In genomic region chr16:78094166-78094565, GRCh38 we compare ENCODE assay signal across 19 cellular contexts. TPM values are rescaled to one million over a fixed set of nuclear protein-coding genes. Genes with fewer than 3 reads are reported as not detected.
DNase-seq lines count a peak whose midpoint lies in the region; FAIRE-seq and TF ChIP-seq lines count a peak whose summit lies in the region.
"Had no signal": no experiment of that assay in that cellular context is flagged by ENCODE, and none has a peak within 500 bp of the region (broad histone marks: within the 10 kb centered on the region; RNA-seq: fewer than 3 reads in every experiment).

No MANE protein-coding gene starts in this region.

- no peak overlapping the region for H2AK5ac ChIP-seq in H1 (ENCODE audit: low read depth, low read length)

- no peaks in the 10 kb centered on the region for H3K4me1 ChIP-seq in H1 (replicated peaks in 1 of 4; ENCODE audit: control insufficient read depth in 3 of 4, insufficient read depth in 4 of 4, low read length in 3 of 4)

- no peak for FAIRE-seq in H1 (lab: Jason Lieb, UNC)
- FAIRE-seq: K562 had no signal

- H4K5ac ChIP-seq in H1 (ENCODE audit: insufficient read length, low read depth, low read length) = no peak overlapping the region

- no peak overlapping the region for H2BK12ac ChIP-seq in H1 (ENCODE audit: low read depth, low read length)

- H3K9ac ChIP-seq in H1 (replicated peaks in 1 of 4; ENCODE audit: extremely low read depth in 1 of 4, low read depth in 3 of 4, low read length in 3 of 4) = no peak overlapping the region

- no peak overlapping the region for H4K91ac ChIP-seq in H1 (replicated peaks; ENCODE audit: insufficient read length, low read length)

- H3K27me3 ChIP-seq in H1 (replicated peaks in 1 of 4; ENCODE audit: control insufficient read depth in 3 of 4, extremely low read depth in 1 of 4, insufficient read depth in 3 of 4, low read length in 3 of 4) = peaks cover 0 to 11% (median 2%) of the 10 kb centered on the region in 4 experiments; a peak in 4 of 7 replicates

- DNase-seq in NOMO-1 treated with DMSO at 0.1 percent for 48 hours (lab: John Stamatoyannopoulos, UW; ENCODE audit: unreplicated experiment) (peak; percentile 3), NOMO-1 treated with dmso at 0.1 percent for 144 hours (lab: John Stamatoyannopoulos, UW; ENCODE audit: unreplicated experiment) (no peak), NCI-H748 (lab: John Stamatoyannopoulos, UW; ENCODE audit: unreplicated experiment) (peak; percentile 42), H1 (ENCODE audit: low read depth in 1 of 2, low spot score in 2 of 2) (no peak), type B pancreatic cell (ENCODE audit: extremely low spot score, unreplicated experiment) (no peak), NCI-H1436 treated with DMSO at 0.1 percent for 48 hours (lab: John Stamatoyannopoulos, UW) (no peak), superior temporal gyrus (ENCODE audit: extremely low spot score) (no peak), GOT3 (lab: John Stamatoyannopoulos, UW) (no peak)
- DNase-seq: activated CD8-positive, alpha-beta memory T cell treated with anti-CD3 and anti-CD28 coated beads, Interleukin-2, amount 50 U/mL, for 48 hours; activated naive CD4-positive, alpha-beta T cell treated with anti-CD3 and anti-CD28 coated beads, Interleukin-2, amount 10 ng/mL, durations not matched to agents 7 days and 5 days; DMS153; effector CD8-positive, alpha-beta T cell; H7; immature natural killer cell; NCI-H2081; stimulated activated naive CD4-positive, alpha-beta T cell treated with Interleukin-2 at 50 U/mL for 16 hours; T-cell had no signal

- H2BK15ac ChIP-seq in H1 (ENCODE audit: low read length) = no peak overlapping the region

- WGBS in H1 (ENCODE audit: extremely low coverage in 1 of 2, insufficient coverage in 1 of 2, insufficient read length in 1 of 2, insufficient replicate concordance in 2 of 2, low coverage in 1 of 2, low lambda C conversion rate in 2 of 2, missing lambda C conversion rate in 1 of 2), 2 experiments = 79% methylated on average over 3 of the region's 3 CpGs; no CpG with 5 or more reads in 1 of the 2 experiments

- peak in 2 of 3 experiments; percentile 31 to 41; a peak in 2 of 4 replicates for TF ChIP-seq CTCF in H1 (IDR thresholded peaks at IDR 0.05; ENCODE audit: control extremely low read depth in 1 of 3, insufficient read depth in 1 of 3, low read depth in 1 of 3, low read length in 3 of 3)
- peak; percentile 52 for TF ChIP-seq CTCF in type B pancreatic cell (conservative IDR thresholded peaks at IDR 0.05)

- H3K23ac ChIP-seq in H1 (ENCODE audit: insufficient read length) = no peak overlapping the region

- H4K20me1 ChIP-seq in H1 (replicated peaks in 1 of 2; ENCODE audit: control insufficient read depth in 1 of 2, insufficient read depth in 2 of 2, low read length in 2 of 2) = no peaks in the 10 kb centered on the region

- no peak overlapping the region for H3K4me3 Mint-ChIP-seq in type B pancreatic cell
- H3K4me3 Mint-ChIP-seq: activated naive CD4-positive, alpha-beta T cell treated with anti-CD3 and anti-CD28 coated beads, Interleukin-2, amount 10 ng/mL, durations not matched to agents 7 days and 5 days; immature natural killer cell; T-cell had no signal

- TF ChIP-seq EP300 in H1 (IDR thresholded peaks at IDR 0.05; ENCODE audit: borderline replicate concordance in 1 of 2, low read depth in 2 of 2, low read length in 2 of 2) = no peak

- peaks cover 6% of the 10 kb centered on the region for H3K4me1 Mint-ChIP-seq in type B pancreatic cell (ENCODE audit: unreplicated experiment)

- H3K27ac Mint-ChIP-seq in type B pancreatic cell = no peak overlapping the region
- H3K27ac Mint-ChIP-seq: activated naive CD4-positive, alpha-beta T cell treated with anti-CD3 and anti-CD28 coated beads, Interleukin-2, amount 10 ng/mL, durations not matched to agents 7 days and 5 days; immature natural killer cell; T-cell had no signal

- no peak overlapping the region for H2BK120ac ChIP-seq in H1 (replicated peaks; ENCODE audit: low read depth, low read length)

- H2BK20ac ChIP-seq in H1 (ENCODE audit: low read length) = no peak overlapping the region

- no peaks in the 10 kb centered on the region for H3K79me2 ChIP-seq in H1 (ENCODE audit: control insufficient read depth in 1 of 2, insufficient read depth in 2 of 2, low read length in 2 of 2)

- H3K9me3 Mint-ChIP-seq in type B pancreatic cell = no peaks in the 10 kb centered on the region
- H3K9me3 Mint-ChIP-seq: activated naive CD4-positive, alpha-beta T cell treated with anti-CD3 and anti-CD28 coated beads, Interleukin-2, amount 10 ng/mL, durations not matched to agents 7 days and 5 days; T-cell had no signal

- no peak for TF ChIP-seq POLR2A in H1 (IDR thresholded peaks at IDR 0.05; ENCODE audit: control extremely low read depth in 1 of 2, low read depth in 2 of 2, low read length in 2 of 2)

- H2BK5ac ChIP-seq in H1 (ENCODE audit: low read depth, low read length) = no peak overlapping the region

- H3K27ac ChIP-seq in H1 (ENCODE audit: low read depth, low read length) = no peak overlapping the region
- H3K27ac ChIP-seq: skin epidermis had no signal

- H3K56ac ChIP-seq in H1 (replicated peaks; ENCODE audit: insufficient read length, low read depth, low read length) = no peak overlapping the region

- H3K4me2 ChIP-seq in H1 (ENCODE audit: insufficient read depth in 1 of 2, low read depth in 2 of 2, low read length in 2 of 2) = no peak overlapping the region

- no peak overlapping the region for H3K14ac ChIP-seq in H1 (ENCODE audit: insufficient read length)

- no peak overlapping the region for H4K8ac ChIP-seq in H1 (ENCODE audit: extremely low read depth, insufficient read depth, low read length)

- no peaks in the 10 kb centered on the region for H3K36me3 ChIP-seq in H1 (ENCODE audit: control insufficient read depth in 2 of 4, insufficient read depth in 4 of 4, low read length in 3 of 4)

- H3K4me3 ChIP-seq in H1 (ENCODE audit: extremely low read depth in 1 of 4, insufficient read depth in 2 of 4, low read depth in 3 of 4, low read length in 4 of 4) = no peak overlapping the region
- H3K4me3 ChIP-seq: K562, skin epidermis had no signal

- H2AFZ ChIP-seq in H1 (ENCODE audit: low read length) = no peak overlapping the region

- CTCF ChIA-PET in H1 (lab: Charles Lee; ENCODE audit: partially characterized antibody) = interaction anchor here (0.7 to 1.9 kb wide), 16 partner anchors 9 to 511 kb away, joined by 3 to 5 read pairs (median 3); partner anchors contain the start of gene CLEC3A

- H3K18ac ChIP-seq in H1 (ENCODE audit: extremely low read depth, low read length) = no peak overlapping the region

- no peaks in the 10 kb centered on the region for H3K9me3 ChIP-seq in H1 (ENCODE audit: insufficient read depth in 2 of 2, low read depth in 1 of 2, low read length in 1 of 2)

- no peaks in the 10 kb centered on the region for H3K79me1 ChIP-seq in H1 (ENCODE audit: low read depth, low read length)

- POLR2A ChIA-PET in H1 (lab: Charles Lee; ENCODE audit: partially characterized antibody) = no interaction called here

- peak; percentile 66 to 70 for TF ChIP-seq RAD21 in H1 (IDR thresholded peaks at IDR 0.05 in 1 of 2, conservative IDR thresholded peaks at IDR 0.05 in 1 of 2; ENCODE audit: low read depth in 2 of 2, low read length in 2 of 2)

- H3K23me2 ChIP-seq in H1 (ENCODE audit: low read depth, low read length) = no peaks in the 10 kb centered on the region

- H3K27me3 Mint-ChIP-seq in type B pancreatic cell = peaks cover 11% of the 10 kb centered on the region

- no peak overlapping the region for H3K4ac ChIP-seq in H1 (replicated peaks; ENCODE audit: insufficient read length, low read depth, low read length)

- H3K36me3 Mint-ChIP-seq in type B pancreatic cell = no peaks in the 10 kb centered on the region
- H3K36me3 Mint-ChIP-seq: activated naive CD4-positive, alpha-beta T cell treated with anti-CD3 and anti-CD28 coated beads, Interleukin-2, amount 10 ng/mL, durations not matched to agents 7 days and 5 days; immature natural killer cell; T-cell had no signal

TF ChIP-seq in H1, 55 proteins besides CTCF, POLR2A, EP300 and RAD21:
- TF ChIP-seq RFX5 (IDR thresholded peaks at IDR 0.05; ENCODE audit: borderline replicate concordance, low read depth, low read length) (no peak), RNF2 (IDR thresholded peaks at IDR 0.05; ENCODE audit: borderline replicate concordance, low read depth, low read length, missing control alignments, poor library complexity, severe bottlenecking) (no peak), EGR1 (IDR thresholded peaks at IDR 0.05; ENCODE audit: borderline replicate concordance, low read depth, low read length) (no peak), NANOG (IDR thresholded peaks at IDR 0.05; ENCODE audit: insufficient read depth, low read depth, low read length, poor library complexity, severe bottlenecking) (no peak), MAFK (IDR thresholded peaks at IDR 0.05; ENCODE audit: low read depth, low read length) (no peak), TEAD4 (IDR thresholded peaks at IDR 0.05; ENCODE audit: low read depth, low read length) (no peak), SIX5 (IDR thresholded peaks at IDR 0.05; ENCODE audit: low read depth, low read length) (no peak), SUZ12 (IDR thresholded peaks at IDR 0.05; ENCODE audit: low read length) (no peak), BRCA1 (IDR thresholded peaks at IDR 0.05; ENCODE audit: low read depth, low read length) (no peak), GTF2F1 (IDR thresholded peaks at IDR 0.05; ENCODE audit: borderline replicate concordance, low read depth, low read length) (no peak), CHD2 (IDR thresholded peaks at IDR 0.05; ENCODE audit: low read length) (no peak), BCL11A (IDR thresholded peaks at IDR 0.05; ENCODE audit: low read depth in 2 of 2, low read length in 2 of 2) (no peak), RBBP5 (IDR thresholded peaks at IDR 0.05; ENCODE audit: borderline replicate concordance, low read depth, low read length) (no peak), CHD1 (IDR thresholded peaks at IDR 0.05; ENCODE audit: low read depth, low read length) (no peak), CTBP2 (IDR thresholded peaks at IDR 0.05; ENCODE audit: borderline replicate concordance, insufficient read depth, insufficient read length, low read length) (no peak)

RNA-seq across cellular contexts. Expression of gene WWOX, which starts 5.3 kb away (rescaled TPM):
- 16.7 and 17.2 TPM in 2 replicates for total RNA-seq in H1 (2021; fragmentation: NEBNext Ultra II Directional; extraction: Animal tissue kit (Norgen Biotek cat#: 25700))
- polyA plus RNA-seq in H1 (2011; rRNA removed) = 5.4 and 5.6 TPM in 2 replicates
- 12.7 TPM for polyA plus RNA-seq in H1 (2011; cell fraction: cytosol; rRNA removed)
- 10.4 TPM for polyA plus RNA-seq in H1 (2011; cell fraction: nucleus; rRNA removed)
- 10.3 to 13.1 TPM (median 11.7 TPM) in 4 replicates for polyA plus RNA-seq in H1 (2012, experiment 1 of 2)
- 10.8 TPM for polyA plus RNA-seq in H1 (2012, experiment 2 of 2)
- 8.5 TPM for polyA plus RNA-seq in H1 (2013, experiment 1 of 2)
- polyA plus RNA-seq in H1 (2013, experiment 2 of 2) = 8.2 TPM
- 26.1 and 31.8 TPM in 2 replicates for polyA minus RNA-seq in H1 (2011; rRNA and poly(A)+ RNA removed)
- 17.4 TPM for polyA minus RNA-seq in H1 (2011; cell fraction: cytosol; rRNA and poly(A)+ RNA removed)
- polyA minus RNA-seq in H1 (2011; cell fraction: nucleus; rRNA and poly(A)+ RNA removed) = 68.1 TPM
- 12.6 and 28.2 TPM in 2 replicates for total RNA-seq in type B pancreatic cell (ENCODE audit: low replicate concordance)

Comparison
In these comparisons a context has a peak if more than half of its experiments do, and no peak if none do; other contexts are left out.
1. DNase-seq: peak in NOMO-1 treated with DMSO at 0.1 percent for 48 hours (single experiment) and NCI-H748 (single experiment); none in NOMO-1 treated with dmso at 0.1 percent for 144 hours (single experiment), H1 (0 of 2), type B pancreatic cell (single experiment), NCI-H1436 treated with DMSO at 0.1 percent for 48 hours (single experiment), superior temporal gyrus (single experiment) and GOT3 (single experiment).